In genomic region chr11:94732617-94733292, GRCh38 we compare ENCODE assay signal across 8 cellular contexts. TPM values are rescaled to one million over a fixed set of nuclear protein-coding genes. Genes with fewer than 3 reads are reported as not detected.
DNase-seq lines count a peak whose midpoint lies in the region; ATAC-seq and TF ChIP-seq lines count a peak whose summit lies in the region.

No MANE protein-coding gene starts in this region.

- dilution Hi-C loops in IMR-90 (cut with HindIII; ENCODE audit: low sequenced_read_pairs, unreplicated experiment), result no loop called here

- H2BK5ac ChIP-seq in IMR-90 (ENCODE audit: low read depth, low read length, poor library complexity, severe bottlenecking), result peak overlapping the region; percentile 22

- no CpG with 5 or more reads among the region's 7 CpGs for whole genome bisulfite sequencing in IMR-90 (ENCODE audit: extremely low coverage in 2 of 2, insufficient read length in 1 of 2), 2 experiments

- no peaks in the 10 kb centered on the region for H3K9me3 ChIP-seq in IMR-90 (ENCODE audit: control insufficient read depth, insufficient read depth, low read length)
- no peaks in the 10 kb centered on the region for H3K9me3 ChIP-seq in left ventricle myocardium inferior (replicated peaks)
- H3K9me3 ChIP-seq in subcutaneous abdominal adipose tissue (ENCODE audit: control insufficient read depth in 5 of 5, low read length in 5 of 5), result no peaks in the 10 kb centered on the region

- H3K4me1 ChIP-seq in IMR-90 (ENCODE audit: control insufficient read depth, insufficient read depth, low read length) (peaks cover 20% of the 10 kb centered on the region), left ventricle myocardium inferior (peaks cover 56% of the 10 kb centered on the region), subcutaneous abdominal adipose tissue (ENCODE audit: control insufficient read depth in 5 of 5, insufficient read depth in 5 of 5, low read length in 5 of 5) (peaks cover 8 to 37% (median 19%) of the 10 kb centered on the region in 5 donors)

- H2AK9ac ChIP-seq in IMR-90 (replicated peaks; ENCODE audit: low read depth, low read length, poor library complexity), result no peak overlapping the region

- H3K14ac ChIP-seq in IMR-90 (replicated peaks; ENCODE audit: low read depth, low read length), result no peak overlapping the region

- no peak overlapping the region for H4K5ac ChIP-seq in IMR-90 (ENCODE audit: low read depth, low read length)

- no peaks in the 10 kb centered on the region for H3K79me1 ChIP-seq in IMR-90 (ENCODE audit: low read depth in 1 of 2, low read length in 2 of 2)

- H3K36me3 ChIP-seq in IMR-90 (ENCODE audit: control insufficient read depth, insufficient read depth, low read length) (no peaks in the 10 kb centered on the region), left ventricle myocardium inferior (no peaks in the 10 kb centered on the region), subcutaneous abdominal adipose tissue (ENCODE audit: control insufficient read depth in 5 of 5, insufficient read depth in 5 of 5, low read length in 5 of 5) (no peaks in the 10 kb centered on the region)

- H3K4me3 ChIP-seq in IMR-90 (ENCODE audit: insufficient read depth, low read depth, low read length) (no peak overlapping the region), left ventricle myocardium inferior (no peak overlapping the region), subcutaneous abdominal adipose tissue (ENCODE audit: low read depth in 1 of 5, low read length in 5 of 5) (peak overlapping the region in 1 of 5 donors; percentile 20)

- H2BK15ac ChIP-seq in IMR-90 (ENCODE audit: low read depth, low read length), result 0 out of 3 replicates have a peak overlapping the region, but pooled peaks have one; percentile 6

- in situ Hi-C loops in IMR-90 (cut with MboI; ENCODE audit: low sequenced_read_pairs), result no loop called here

- peak overlapping the region; percentile 70 for H3K4ac ChIP-seq in IMR-90 (ENCODE audit: low read depth, low read length)

- no peak overlapping the region for H3K4me2 ChIP-seq in IMR-90 (ENCODE audit: low read depth, low read length)

- peak overlapping the region; percentile 53; the same call in 1 of the 2 replicates for H4K91ac ChIP-seq in IMR-90 (ENCODE audit: insufficient read depth, low read depth, low read length)

- H3K27ac ChIP-seq in IMR-90 (ENCODE audit: insufficient read depth, low read length), result no peak overlapping the region; the same call in 1 of the 2 replicates
- peak overlapping the region; percentile 12 for H3K27ac ChIP-seq in angular gyrus (ENCODE audit: low read depth, low read length)
- peak overlapping the region; percentile 88 for H3K27ac ChIP-seq in left ventricle myocardium inferior (replicated peaks)
- H3K27ac ChIP-seq in subcutaneous abdominal adipose tissue (ENCODE audit: low read depth, low read length), result peak overlapping the region; percentile 86

- CTCF ChIA-PET in IMR-90 (lab: Yijun Ruan, JAX), result interaction anchor here (0.5 kb wide), 1 partner anchor 8 kb away, joined by 3 read pairs; no protein-coding TSS in a partner anchor

- ATAC-seq in IMR-90 (ENCODE audit: low read depth) (0 out of 2 replicates have a peak, but pooled peaks have one; percentile 6), HG03159 (IDR thresholded peaks at IDR 0.05; ENCODE audit: unreplicated experiment) (no peak), GM19467 (IDR thresholded peaks at IDR 0.05; ENCODE audit: unreplicated experiment) (no peak)

- DNase-seq in IMR-90 (peak; percentile 87), left ventricle myocardium inferior (peak; percentile 51), cerebellar cortex (ENCODE audit: low spot score) (no peak), cerebellum (ENCODE audit: low spot score) (no peak)

- no TSS peak for BruUV-seq in IMR-90 (replicated peaks; lab: Mats Ljungman, UMichigan)

- peak overlapping the region; percentile 2; the same call in 1 of the 2 replicates for H3K18ac ChIP-seq in IMR-90 (ENCODE audit: low read depth, low read length)

- H3K9ac ChIP-seq in IMR-90 (ENCODE audit: low read depth, low read length) (no peak overlapping the region), subcutaneous abdominal adipose tissue (ENCODE audit: low read length in 5 of 5) (peak overlapping the region in 1 of 5 donors; percentile 39)

- H3K27me3 ChIP-seq in IMR-90 (ENCODE audit: control insufficient read depth, insufficient read depth, low read length) (no peaks in the 10 kb centered on the region), left ventricle myocardium inferior (ENCODE audit: low read depth) (no peaks in the 10 kb centered on the region), subcutaneous abdominal adipose tissue (ENCODE audit: control insufficient read depth in 5 of 5, insufficient read depth in 4 of 5, low read length in 5 of 5) (no peaks in the 10 kb centered on the region)

- H4K8ac ChIP-seq in IMR-90 (ENCODE audit: low read depth in 2 of 2, low read length in 2 of 2), result peak overlapping the region in 1 of 2 experiments; percentile 51; a peak in 1 of 4 replicates

- peak overlapping the region; percentile 66 for H2BK20ac ChIP-seq in IMR-90 (ENCODE audit: low read depth, low read length)

- H3K23ac ChIP-seq in IMR-90 (ENCODE audit: low read depth, low read length), result peak overlapping the region; percentile 39; the same call in 1 of the 2 replicates

- H4K20me1 ChIP-seq in IMR-90 (ENCODE audit: insufficient read depth, low read length), result no peaks in the 10 kb centered on the region

- H2BK120ac ChIP-seq in IMR-90 (ENCODE audit: low read depth, low read length), result peak overlapping the region; percentile 64

- H3K56ac ChIP-seq in IMR-90 (ENCODE audit: extremely low read depth, insufficient read depth, low read length), result no peak overlapping the region

- POLR2A ChIA-PET in IMR-90 (lab: Charles Lee; ENCODE audit: unreplicated experiment), result no interaction called here

- TF ChIP-seq CTCF in IMR-90 (conservative IDR thresholded peaks at IDR 0.05; ENCODE audit: low read depth, low read length), result no peak
- no peak for TF ChIP-seq CTCF in left ventricle myocardium inferior (IDR thresholded peaks at IDR 0.05; ENCODE audit: borderline replicate concordance)

- intact Hi-C loops in IMR-90 (cut with micrococcal nuclease), result no loop called here
- intact Hi-C loops in left ventricle myocardium inferior (cut with micrococcal nuclease), result no loop called here

- TF ChIP-seq RAD21 in IMR-90 (IDR thresholded peaks at IDR 0.05; ENCODE audit: low read length), result no peak

- peaks cover 17% of the 10 kb centered on the region for H3K9me1 ChIP-seq in IMR-90 (ENCODE audit: insufficient read depth, low read length)

- peak overlapping the region; percentile 79 for H2AK5ac ChIP-seq in IMR-90 (ENCODE audit: low read depth, low read length)

- TF ChIP-seq POLR2A in IMR-90 (IDR thresholded peaks at IDR 0.05; ENCODE audit: low read depth, low read length), result no peak

- H2AFZ ChIP-seq in IMR-90 (replicated peaks; ENCODE audit: low read length, poor library complexity), result peak overlapping the region; percentile 62

TF ChIP-seq in IMR-90, 13 proteins besides CTCF, POLR2A, EP300 and RAD21:
- TF ChIP-seq MAFK (IDR thresholded peaks at IDR 0.05; ENCODE audit: low read depth, low read length), result peak; percentile 64
- TF ChIP-seq RCOR1 (IDR thresholded peaks at IDR 0.05; ENCODE audit: insufficient replicate concordance, low read length), result peak; percentile 47
- no peak for TF ChIP-seq CHD1 (IDR thresholded peaks at IDR 0.05; ENCODE audit: low read depth, low read length)
TF ChIP-seq in IMR-90: peak in this region for 2.

RNA-seq across cellular contexts. Expression of gene AMOTL1, which starts 35.4 kb away (rescaled TPM):
- total RNA-seq in IMR-90 (2012; rRNA removed), result 49.5 and 58.6 TPM in 2 replicates
- polyA plus RNA-seq in IMR-90 (2012; rRNA removed), result 18.4 and 18.6 TPM in 2 replicates
- 7.3 and 11.0 TPM in 2 replicates for polyA plus RNA-seq in IMR-90 (2012; cell fraction: cytosol; rRNA removed)
- polyA plus RNA-seq in IMR-90 (2012; cell fraction: nucleus; rRNA removed; ENCODE audit: low replicate concordance), result 12.2 and 20.9 TPM in 2 replicates
- 61.1 TPM for total RNA-seq in left ventricle myocardium inferior
- total RNA-seq in cerebellum, result 44.4 TPM

Comparison
In these comparisons a context has a peak if more than half of its experiments do, and no peak if none do; other contexts are left out.
1. DNase-seq: peak in IMR-90 (single experiment) and left ventricle myocardium inferior (single experiment); none in cerebellar cortex (single experiment) and cerebellum (single experiment).